ENCODE assay signal across 14 cellular contexts in the genomic region with DNA sequence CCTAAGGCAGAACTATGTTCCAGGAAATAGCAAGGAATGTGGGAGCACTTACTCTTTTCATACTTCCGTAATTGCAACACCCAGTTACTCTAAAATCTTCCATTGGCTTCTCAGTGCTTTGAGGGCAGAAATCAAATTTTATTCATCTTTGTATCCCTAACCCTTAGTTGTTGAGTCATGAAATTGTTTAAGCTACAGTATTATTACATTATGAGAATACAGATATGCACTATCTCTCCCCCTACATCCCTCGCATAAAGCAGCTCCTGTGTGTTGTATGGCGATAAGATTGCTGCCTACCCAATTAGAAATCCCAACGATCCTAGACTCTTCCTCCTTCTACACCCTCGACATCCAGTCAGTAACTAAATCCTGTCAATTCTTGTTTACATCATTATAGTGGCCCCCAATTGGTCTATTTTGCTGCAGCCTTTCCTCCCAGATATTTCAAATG. TPM values are rescaled to one million over a fixed set of nuclear protein-coding genes. Genes with fewer than 3 reads are reported as not detected.
DNase-seq lines count a peak whose midpoint lies in the region; ATAC-seq and TF ChIP-seq lines count a peak whose summit lies in the region.
"Had no signal": no experiment of that assay in that cellular context is flagged by ENCODE, and none has a peak within 500 bp of the region (broad histone marks: within the 10 kb centered on the region; RNA-seq: fewer than 3 reads in every experiment).

No MANE protein-coding gene starts in this region.

- H3K9me3 ChIP-seq in BLaER1 treated with 17β-estradiol and CSF1 and Interleukin-3, amounts not matched to agents 10 nM and 100 nM (replicated peaks in 1 of 11) = peaks cover 11 to 25% (median 19%) of the 10 kb centered on the region in 11 experiments
- no peaks in the 10 kb centered on the region for H3K9me3 ChIP-seq in IMR-90 (ENCODE audit: control insufficient read depth, insufficient read depth, low read length)
- H3K9me3 ChIP-seq in transverse colon = no peaks in the 10 kb centered on the region

- no peaks in the 10 kb centered on the region for H3K27me3 ChIP-seq in BLaER1 treated with 17β-estradiol and CSF1 and Interleukin-3, amounts not matched to agents 10 nM and 100 nM
- H3K27me3 ChIP-seq in IMR-90 (ENCODE audit: control insufficient read depth, insufficient read depth, low read length) = no peaks in the 10 kb centered on the region
- H3K27me3 ChIP-seq in transverse colon = no peaks in the 10 kb centered on the region

- no peak overlapping the region for H2BK5ac ChIP-seq in IMR-90 (ENCODE audit: low read depth, low read length, poor library complexity, severe bottlenecking)

- TF ChIP-seq CTCF in IMR-90 (conservative IDR thresholded peaks at IDR 0.05; ENCODE audit: low read depth, low read length) = no peak
- TF ChIP-seq CTCF in transverse colon (IDR thresholded peaks at IDR 0.05) = no peak

- H3K27ac ChIP-seq in BLaER1 treated with 17β-estradiol and CSF1 and Interleukin-3, amounts not matched to agents 10 nM and 100 nM = no peak overlapping the region
- no peak overlapping the region for H3K27ac ChIP-seq in IMR-90 (ENCODE audit: insufficient read depth, low read length)
- no peak overlapping the region for H3K27ac ChIP-seq in transverse colon
- H3K27ac ChIP-seq: parathyroid adenoma had no signal

- dilution Hi-C loops in IMR-90 (cut with HindIII; ENCODE audit: low sequenced_read_pairs, unreplicated experiment) = no loop called here

- no peak overlapping the region for H3K18ac ChIP-seq in IMR-90 (ENCODE audit: low read depth, low read length)

- no peak overlapping the region for H3K4ac ChIP-seq in IMR-90 (ENCODE audit: low read depth, low read length)

- H3K9me1 ChIP-seq in IMR-90 (ENCODE audit: insufficient read depth, low read length) = no peaks in the 10 kb centered on the region; the same call in 1 of the 2 replicates

- H3K56ac ChIP-seq in IMR-90 (ENCODE audit: extremely low read depth, insufficient read depth, low read length) = no peak overlapping the region

- peaks cover 15 to 30% (median 24%) of the 10 kb centered on the region in 10 experiments for H3K4me1 ChIP-seq in BLaER1 treated with 17β-estradiol and CSF1 and Interleukin-3, amounts not matched to agents 10 nM and 100 nM
- H3K4me1 ChIP-seq in IMR-90 (ENCODE audit: control insufficient read depth, insufficient read depth, low read length) (no peaks in the 10 kb centered on the region), transverse colon (peaks cover 15 to 35% (median 17%) of the 10 kb centered on the region in 4 donors)
- H3K4me1 ChIP-seq: parathyroid adenoma had no signal

- H3K14ac ChIP-seq in IMR-90 (replicated peaks; ENCODE audit: low read depth, low read length) = no peak overlapping the region

- H3K79me1 ChIP-seq in IMR-90 (ENCODE audit: low read depth in 1 of 2, low read length in 2 of 2) = peaks cover 6 to 49% of the 10 kb centered on the region in 2 experiments; a peak in 2 of 4 replicates

- H4K8ac ChIP-seq in IMR-90 (ENCODE audit: low read depth in 2 of 2, low read length in 2 of 2) = no peak overlapping the region

- ATAC-seq in IMR-90 (ENCODE audit: low read depth) (no peak), naive B cell (ENCODE audit: low read depth in 2 of 2) (no peak), GM19463 (IDR thresholded peaks at IDR 0.05; ENCODE audit: unreplicated experiment) (no peak)
- ATAC-seq in activated naive CD8-positive, alpha-beta T cell treated with anti-CD3 and anti-CD28 coated beads, Interleukin-2, amount 10 ng/mL, durations not matched to agents 7 days and 5 days (ENCODE audit: low read depth) = no peak
- ATAC-seq: activated T-cell treated with anti-CD3 and anti-CD28 coated beads, Interleukin-2, amount 50 U/mL, for 72 hours had no signal

- TSS peak; percentile 39 for BruUV-seq in IMR-90 (replicated peaks; lab: Mats Ljungman, UMichigan)

- H3K36me3 Mint-ChIP-seq in activated naive CD8-positive, alpha-beta T cell treated with anti-CD3 and anti-CD28 coated beads, Interleukin-2, amount 10 ng/mL, durations not matched to agents 7 days and 5 days = peaks cover 44% of the 10 kb centered on the region
- H3K36me3 Mint-ChIP-seq in naive B cell = peaks cover 16 to 29% of the 10 kb centered on the region in 2 donors

- POLR2A ChIA-PET in IMR-90 (lab: Charles Lee; ENCODE audit: unreplicated experiment) = no interaction called here
- POLR2A ChIA-PET in activated naive CD8-positive, alpha-beta T cell treated with anti-CD3 and anti-CD28 coated beads, Interleukin-2, amount 10 ng/mL, durations not matched to agents 7 days and 5 days (lab: Charles Lee) = interaction anchor here (0.5 to 2.1 kb wide), 2 partner anchors 55 to 967 kb away, joined by 4 to 18 read pairs; no protein-coding TSS in a partner anchor

- H4K20me1 ChIP-seq in BLaER1 treated with 17β-estradiol and CSF1 and Interleukin-3, amounts not matched to agents 10 nM and 100 nM = peaks cover 0 to 37% (median 2%) of the 10 kb centered on the region in 11 experiments; a peak in 7 of 22 replicates
- no peaks in the 10 kb centered on the region; the same call in 1 of the 2 replicates for H4K20me1 ChIP-seq in IMR-90 (ENCODE audit: insufficient read depth, low read length)

- no peaks in the 10 kb centered on the region for H3K9me3 Mint-ChIP-seq in activated naive CD8-positive, alpha-beta T cell treated with anti-CD3 and anti-CD28 coated beads, Interleukin-2, amount 10 ng/mL, durations not matched to agents 7 days and 5 days
- H3K9me3 Mint-ChIP-seq in naive B cell = peaks cover 0 to under 1% (median 0%) of the 10 kb centered on the region in 7 donors
- H3K9me3 Mint-ChIP-seq: activated T-cell treated with anti-CD3 and anti-CD28 coated beads, Interleukin-2, amount 50 U/mL, for 72 hours had no signal

- in situ Hi-C loops in IMR-90 (cut with MboI; ENCODE audit: low sequenced_read_pairs) (no loop called here), transverse colon (cut with MboI; ENCODE audit: low pct_ligation_motif_present in 1 of 4, low pct_unique_long_range_greater_than_20kb in 1 of 4, low sequenced_read_pairs in 3 of 4) (loop anchor here in 1 of 4 donors (10.0 kb wide), 1 partner anchor 55 kb away; no protein-coding TSS in a partner anchor)

- CTCF ChIA-PET in IMR-90 (lab: Yijun Ruan, JAX) = interaction anchor here (0.8 kb wide), 1 partner anchor 989 kb away, joined by 3 read pairs; no protein-coding TSS in a partner anchor

- no CpG with 5 or more reads among the region's 5 CpGs for WGBS in IMR-90 (ENCODE audit: extremely low coverage in 2 of 2, insufficient read length in 1 of 2), 2 experiments
- WGBS in transverse colon (ENCODE audit: low coverage in 1 of 2), 2 donors = 79 to 82% methylated on average over 5 of the region's 5 CpGs

- H2BK15ac ChIP-seq in IMR-90 (ENCODE audit: low read depth, low read length) = no peak overlapping the region

- H2BK20ac ChIP-seq in IMR-90 (ENCODE audit: low read depth, low read length) = no peak overlapping the region

- H3K36me3 ChIP-seq in BLaER1 treated with 17β-estradiol and CSF1 and Interleukin-3, amounts not matched to agents 10 nM and 100 nM = peaks cover 9 to 40% (median 30%) of the 10 kb centered on the region in 11 experiments; a peak in 20 of 22 replicates
- H3K36me3 ChIP-seq in IMR-90 (ENCODE audit: control insufficient read depth, insufficient read depth, low read length) (no peaks in the 10 kb centered on the region), transverse colon (no peaks in the 10 kb centered on the region)

- peak overlapping the region in 10 of 11 experiments; percentile 79 to 90 (median 86); a peak in 15 of 22 replicates for H3K4me2 ChIP-seq in BLaER1 treated with 17β-estradiol and CSF1 and Interleukin-3, amounts not matched to agents 10 nM and 100 nM
- H3K4me2 ChIP-seq in IMR-90 (ENCODE audit: low read depth, low read length) = no peak overlapping the region

- no peak overlapping the region for H2AK5ac ChIP-seq in IMR-90 (ENCODE audit: low read depth, low read length)

- intact Hi-C loops in IMR-90 (cut with micrococcal nuclease) = loop anchor here (2.0 kb wide), 1 partner anchor 65 kb away; no protein-coding TSS in a partner anchor
- intact Hi-C loops in transverse colon (cut with DNase I; ENCODE audit: low total_unique reads) = no loop called here

- TF ChIP-seq RAD21 in IMR-90 (IDR thresholded peaks at IDR 0.05; ENCODE audit: low read length) = no peak

- no peak overlapping the region for H3K9ac ChIP-seq in BLaER1 treated with 17β-estradiol and CSF1 and Interleukin-3, amounts not matched to agents 10 nM and 100 nM
- H3K9ac ChIP-seq in IMR-90 (ENCODE audit: low read depth, low read length) = no peak overlapping the region
- H3K9ac ChIP-seq: parathyroid adenoma had no signal

- DNase-seq in IMR-90 = peak; percentile 5
- no peak for DNase-seq in activated naive CD8-positive, alpha-beta T cell treated with anti-CD3 and anti-CD28 coated beads, Interleukin-2, amount 10 ng/mL, durations not matched to agents 7 days and 5 days
- DNase-seq in naive B cell = no peak
- DNase-seq in midbrain (lab: John Stamatoyannopoulos, UW) = no peak
- DNase-seq in DMS114 treated with DMSO at 0.1 percent for 48 hours (lab: John Stamatoyannopoulos, UW; ENCODE audit: unreplicated experiment) = no peak
- no peak for DNase-seq in transverse colon
- DNase-seq: activated T-cell treated with anti-CD3 and anti-CD28 coated beads, Interleukin-2, amount 50 U/mL, for 72 hours; foreskin melanocyte; NCI-H1105 treated with DMSO at 0.1 percent for 48 hours had no signal

- H3K27ac Mint-ChIP-seq in activated naive CD8-positive, alpha-beta T cell treated with anti-CD3 and anti-CD28 coated beads, Interleukin-2, amount 10 ng/mL, durations not matched to agents 7 days and 5 days = no peak overlapping the region
- peak overlapping the region in 4 of 6 donors; percentile 26 to 77 (median 64) for H3K27ac Mint-ChIP-seq in naive B cell

- H4K5ac ChIP-seq in IMR-90 (ENCODE audit: low read depth, low read length) = no peak overlapping the region

- H2BK120ac ChIP-seq in IMR-90 (ENCODE audit: low read depth, low read length) = no peak overlapping the region

- H3K4me3 ChIP-seq in BLaER1 treated with 17β-estradiol and CSF1 and Interleukin-3, amounts not matched to agents 10 nM and 100 nM = no peak overlapping the region
- H3K4me3 ChIP-seq in IMR-90 (ENCODE audit: insufficient read depth, low read depth, low read length) (no peak overlapping the region), transverse colon (no peak overlapping the region)

- H3K27me3 Mint-ChIP-seq in activated naive CD8-positive, alpha-beta T cell treated with anti-CD3 and anti-CD28 coated beads, Interleukin-2, amount 10 ng/mL, durations not matched to agents 7 days and 5 days = no peaks in the 10 kb centered on the region
- H3K27me3 Mint-ChIP-seq in naive B cell = no peaks in the 10 kb centered on the region

- H2AK9ac ChIP-seq in IMR-90 (replicated peaks; ENCODE audit: low read depth, low read length, poor library complexity) = no peak overlapping the region

- no peak overlapping the region for H2AFZ ChIP-seq in IMR-90 (replicated peaks; ENCODE audit: low read length, poor library complexity)
- H2AFZ ChIP-seq: parathyroid adenoma had no signal

- TF ChIP-seq POLR2A in IMR-90 (IDR thresholded peaks at IDR 0.05; ENCODE audit: low read depth, low read length) (no peak), transverse colon (IDR thresholded peaks at IDR 0.05) (no peak)

- H3K4me1 Mint-ChIP-seq in activated naive CD8-positive, alpha-beta T cell treated with anti-CD3 and anti-CD28 coated beads, Interleukin-2, amount 10 ng/mL, durations not matched to agents 7 days and 5 days = peaks cover 43% of the 10 kb centered on the region
- H3K4me1 Mint-ChIP-seq in naive B cell = peaks cover 43 to 72% (median 58%) of the 10 kb centered on the region in 3 donors

- peak overlapping the region; percentile 95 for H3K4me3 Mint-ChIP-seq in activated naive CD8-positive, alpha-beta T cell treated with anti-CD3 and anti-CD28 coated beads, Interleukin-2, amount 10 ng/mL, durations not matched to agents 7 days and 5 days
- H3K4me3 Mint-ChIP-seq in naive B cell = peak overlapping the region; percentile 17 to 100 (median 98)

- peak overlapping the region; percentile 50; the same call in 1 of the 2 replicates for H3K23ac ChIP-seq in IMR-90 (ENCODE audit: low read depth, low read length)

- H4K91ac ChIP-seq in IMR-90 (ENCODE audit: insufficient read depth, low read depth, low read length) = no peak overlapping the region

- no peak for TF ChIP-seq EP300 in transverse colon (IDR thresholded peaks at IDR 0.05; ENCODE audit: low read depth)

RNA-seq across cellular contexts. Expression of a gene that starts 2.6 kb away (rescaled TPM):
- total RNA-seq in IMR-90 (2012; rRNA removed) = 47.9 and 71.4 TPM in 2 replicates
- 34.3 and 48.6 TPM in 2 replicates for polyA plus RNA-seq in IMR-90 (2012; rRNA removed)
- polyA plus RNA-seq in IMR-90 (2012; cell fraction: cytosol; rRNA removed) = 7.9 and 10.9 TPM in 2 replicates
- 2.6 and 14.3 TPM in 2 replicates for polyA plus RNA-seq in IMR-90 (2012; cell fraction: nucleus; rRNA removed; ENCODE audit: low replicate concordance)
- 10 to 100 TPM; 62.8 to 65.0 TPM for total RNA-seq in activated naive CD8-positive, alpha-beta T cell treated with anti-CD3 and anti-CD28 coated beads, Interleukin-2, amount 10 ng/mL, durations not matched to agents 7 days and 5 days
- polyA plus RNA-seq in naive B cell (ENCODE audit: low read depth in 6 of 6) = 100 to 1,000 TPM in 2 of 6 donors, 10 to 100 TPM in 4; 78.6 to 104 (median 82.1) TPM
- 10 to 100 TPM; 25.8 to 41.4 (median 36.4) TPM for total RNA-seq in transverse colon

RNA-seq across cellular contexts. Expression of a gene that starts 2.6 kb away (rescaled TPM):
- total RNA-seq in IMR-90 (2012; rRNA removed) (43.4 and 63.9 TPM in 2 replicates), transverse colon (10 to 100 TPM; 20.9 to 53.7 (median 43.3) TPM)
- polyA plus RNA-seq in IMR-90 (2012; rRNA removed) (4.7 and 6.8 TPM in 2 replicates), naive B cell (ENCODE audit: low read depth in 6 of 6) (10 to 100 TPM; 12.1 to 19.0 (median 14.7) TPM)
- 1.8 and 4.9 TPM in 2 replicates for polyA plus RNA-seq in IMR-90 (2012; cell fraction: cytosol; rRNA removed)
- 1.6 and 5.5 TPM in 2 replicates for polyA plus RNA-seq in IMR-90 (2012; cell fraction: nucleus; rRNA removed; ENCODE audit: low replicate concordance)
- total RNA-seq in activated naive CD8-positive, alpha-beta T cell treated with anti-CD3 and anti-CD28 coated beads, Interleukin-2, amount 10 ng/mL, durations not matched to agents 7 days and 5 days = 10 to 100 TPM; 46.0 to 48.6 TPM

RNA-seq across cellular contexts. Expression of a gene that starts 27.3 kb away (rescaled TPM):
- not detected in 2 replicates for total RNA-seq in IMR-90 (2012; rRNA removed)
- not detected in 2 replicates for polyA plus RNA-seq in IMR-90 (2012; rRNA removed)
- not detected in 2 replicates for polyA plus RNA-seq in IMR-90 (2012; cell fraction: cytosol; rRNA removed)
- polyA plus RNA-seq in IMR-90 (2012; cell fraction: nucleus; rRNA removed; ENCODE audit: low replicate concordance) = not detected in 2 replicates
- not detected for total RNA-seq in activated naive CD8-positive, alpha-beta T cell treated with anti-CD3 and anti-CD28 coated beads, Interleukin-2, amount 10 ng/mL, durations not matched to agents 7 days and 5 days
- 100 to 1,000 TPM in 2 of 6 donors, 10 to 100 TPM in 4; 38.4 to 120 (median 66.8) TPM for polyA plus RNA-seq in naive B cell (ENCODE audit: low read depth in 6 of 6)
- total RNA-seq in transverse colon = 10 to 100 TPM in 1 of 4 donors, 1 to 10 TPM in 1, not detected in 2; 4.0 to 13.9 TPM
- total RNA-seq: activated T-cell treated with anti-CD3 and anti-CD28 coated beads, Interleukin-2, amount 50 U/mL, for 72 hours; chondrocyte; T-helper 2 cell treated with Interferon-gamma antibody and Interleukin-4, amounts not matched to agents 100 ng/mL and 5 ng/mL, for 36 hours had no signal
